ENCODE assay signal across 4 cellular contexts in genomic region chr16:28637765-28638164, GRCh38. TPM values are rescaled to one million over a fixed set of nuclear protein-coding genes. Genes with fewer than 3 reads are reported as not detected.
"Had no signal": no experiment of that assay in that cellular context is flagged by ENCODE, and none has a peak within 500 bp of the region (broad histone marks: within the 10 kb centered on the region; RNA-seq: fewer than 3 reads in every experiment).

NPIPB8 (plus strand) TSS chr16:28638065; CDS start chr16:28638361, 296 bp downstream.

RNA-seq across cellular contexts. Expression of gene NPIPB8, which starts in this region (rescaled TPM):
- total RNA-seq: Right ventricle myocardium inferior, RPMI7951, SJCRH30, SK-MEL-5 had no signal
